6 cellular contexts compared by ENCODE assay signal in the genomic region with DNA sequence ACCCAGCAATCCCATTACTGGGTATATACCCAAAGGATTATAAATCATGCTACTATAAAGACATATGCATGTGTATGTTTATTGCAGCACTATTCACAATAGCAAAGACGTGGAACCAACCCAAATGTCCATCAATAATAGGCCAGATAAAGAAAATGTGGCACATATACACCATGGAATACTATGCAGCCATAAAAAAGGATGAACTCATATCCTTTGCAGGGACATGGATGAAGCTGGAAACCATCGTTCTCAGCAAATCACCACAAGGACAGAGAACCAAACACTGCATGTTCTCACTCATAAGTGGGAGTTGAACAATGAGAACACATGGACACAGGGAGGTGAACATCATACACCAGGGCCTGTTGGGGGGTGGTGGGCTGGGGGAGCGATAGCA.
A peak's percentile ranks its signal among the peaks of the same experiment; 100 is the strongest.
DNase-seq lines count a peak whose midpoint lies in the region; ATAC-seq, FAIRE-seq and TF ChIP-seq lines count a peak whose summit lies in the region.
"Not testable (repeated sequence)": the region's sequence is repeated elsewhere in the genome, so short reads cannot be mapped to it uniquely, and the experiment has no call there.

No MANE protein-coding gene starts in this region.

- not testable (repeated sequence) for FAIRE-seq in K562 (lab: Jason Lieb, UNC)

- in situ Hi-C loops in K562 (cut with MboI), result not testable (repeated sequence)

- H3K79me2 ChIP-seq in PC-3 (ENCODE audit: low read length); SK-N-SH (ENCODE audit: insufficient read depth); K562 (ENCODE audit: control insufficient read depth, insufficient read depth, low read length): not testable (repeated sequence)

- not testable (repeated sequence) for H2AFZ ChIP-seq in PC-3 (ENCODE audit: low read length); SK-N-SH (ENCODE audit: low read depth); K562 (ENCODE audit: low read depth, low read length)

- H3K27ac Mint-ChIP-seq in HFFc6 (peak overlapping the region; percentile 54), nephron (peak overlapping the region in 2 of 3 experiments; percentile 27 to 98)

- H3K27ac ChIP-seq in HEK293 (ENCODE audit: extremely low read depth, low read depth, low read length); K562 (ENCODE audit: extremely low read depth, low read depth, low read length): not testable (repeated sequence)
- peak overlapping the region; percentile 86 for H3K27ac ChIP-seq in PC-3 (ENCODE audit: low read length)
- peak overlapping the region in 1 of 2 experiments; percentile 94; a peak in 2 of 4 replicates for H3K27ac ChIP-seq in SK-N-SH (ENCODE audit: low read depth in 2 of 2, low read length in 1 of 2)

- H3K4me3 ChIP-seq in HEK293 (ENCODE audit: low read depth, low read length); PC-3 (ENCODE audit: low read length); SK-N-SH (ENCODE audit: low read depth in 2 of 2, low read length in 1 of 2); K562: not testable (repeated sequence)

- not testable (repeated sequence) for H3F3A ChIP-seq in PC-3 (ENCODE audit: low read length, unreplicated experiment)
- H3F3A ChIP-seq in SK-N-SH (replicated peaks; ENCODE audit: insufficient read depth), result peaks cover 49% of the 10 kb centered on the region

- CTCF ChIA-PET in HEK293 (lab: Yijun Ruan, JAX); PC-3 (lab: Charles Lee); SK-N-SH (lab: Yijun Ruan, JAX); K562 (lab: Yijun Ruan, JAX; ENCODE audit: low intra/inter-chr PET ratio): not testable (repeated sequence)

- not testable (repeated sequence) for TF ChIP-seq EP300 in SK-N-SH (IDR thresholded peaks at IDR 0.05; ENCODE audit: borderline replicate concordance in 1 of 2, low read depth in 1 of 2, low read length in 1 of 2); K562 (IDR thresholded peaks at IDR 0.05; ENCODE audit: low read length)

- BruUV-seq in PC-3 (replicated peaks; lab: Mats Ljungman, UMichigan); K562 (replicated peaks; lab: Mats Ljungman, UMichigan): not testable (repeated sequence)

- H3K27me3 Mint-ChIP-seq in HFFc6 (ENCODE audit: insufficient read depth); nephron (ENCODE audit: low read depth): not testable (repeated sequence)

- not testable (repeated sequence) for H3K4me1 ChIP-seq in HEK293 (ENCODE audit: control insufficient read depth, insufficient read depth, low read length); K562 (replicated peaks in 1 of 2; ENCODE audit: control insufficient read depth in 2 of 2, insufficient read depth in 2 of 2, low read length in 2 of 2)
- H3K4me1 ChIP-seq in PC-3 (ENCODE audit: insufficient read depth, low read length) (peaks cover 18% of the 10 kb centered on the region), SK-N-SH (ENCODE audit: control insufficient read depth in 1 of 2, insufficient read depth in 2 of 2, low read depth in 1 of 2, low read length in 1 of 2) (peaks cover 0 to 20% of the 10 kb centered on the region in 2 experiments; a peak in 2 of 4 replicates)

- DNase-seq in HFFc6; PC-3; SK-N-SH; K562 (ENCODE audit: extremely low read depth in 1 of 4, low spot score in 3 of 4): not testable (repeated sequence)

- not testable (repeated sequence) for H3K36me3 Mint-ChIP-seq in HFFc6 (ENCODE audit: low read depth); nephron (ENCODE audit: low read depth)

- intact Hi-C loops in PC-3 (cut with micrococcal nuclease); K562 (cut with micrococcal nuclease): not testable (repeated sequence)

- not testable (repeated sequence) for H3K27me3 ChIP-seq in PC-3 (ENCODE audit: low read length); SK-N-SH (ENCODE audit: insufficient read depth); K562 (ENCODE audit: control insufficient read depth in 2 of 2, insufficient read depth in 2 of 2, low read length in 2 of 2)

- not testable (repeated sequence) for TF ChIP-seq CTCF in HEK293 (tag by site-specific recombination; IDR thresholded peaks at IDR 0.05); HFFc6 (IDR thresholded peaks at IDR 0.05); PC-3 (conservative IDR thresholded peaks at IDR 0.05; ENCODE audit: low read depth, low read length); SK-N-SH (IDR thresholded peaks at IDR 0.05); K562 (IDR thresholded peaks at IDR 0.05 in 2 of 3, conservative IDR thresholded peaks at IDR 0.05 in 1 of 3; ENCODE audit: insufficient read depth in 2 of 3, low read depth in 1 of 3, low read length in 3 of 3); nephron (IDR thresholded peaks at IDR 0.05; ENCODE audit: unreplicated experiment in 3 of 3)

- H3K9me2 ChIP-seq in PC-3 (replicated peaks; ENCODE audit: low read length); SK-N-SH: not testable (repeated sequence)

- POLR2A ChIA-PET in HEK293 (lab: Yijun Ruan, JAX); PC-3 (lab: Charles Lee; ENCODE audit: unreplicated experiment); SK-N-SH (lab: Yijun Ruan, JAX); K562 (lab: Yijun Ruan, JAX): not testable (repeated sequence)

- H3K4me3 Mint-ChIP-seq in HFFc6, nephron: not testable (repeated sequence)

- H3K9ac ChIP-seq in PC-3 (ENCODE audit: low read length), result peak overlapping the region; percentile 41
- H3K9ac ChIP-seq in SK-N-SH, result peak overlapping the region; percentile 25; the same call in 1 of the 2 replicates
- H3K9ac ChIP-seq in K562 (ENCODE audit: insufficient read depth in 1 of 2, low read depth in 2 of 2, low read length in 2 of 2), result not testable (repeated sequence)

- TF ChIP-seq RAD21 in SK-N-SH (IDR thresholded peaks at IDR 0.05; ENCODE audit: low read length); K562 (CRISPR knock-in tag; conservative IDR thresholded peaks at IDR 0.05 in 1 of 2, IDR thresholded peaks at IDR 0.05 in 1 of 2): not testable (repeated sequence)

- WGBS in SK-N-SH (ENCODE audit: low lambda C conversion rate), result 67% methylated on average over 3 of the region's 3 CpGs
- 33% methylated on average over 3 of the region's 3 CpGs for WGBS in K562 (ENCODE audit: insufficient coverage, low coverage, missing lambda C conversion rate)

- not testable (repeated sequence) for H4K20me1 ChIP-seq in PC-3 (ENCODE audit: low read length); SK-N-SH (ENCODE audit: insufficient read depth); K562 (replicated peaks; ENCODE audit: control insufficient read depth, insufficient read depth, low read length)

- not testable (repeated sequence) for ATAC-seq in PC-3, K562

- H3K9me3 Mint-ChIP-seq in HFFc6, nephron: not testable (repeated sequence)

- H3K4me1 Mint-ChIP-seq in HFFc6 (ENCODE audit: low read depth) (peaks cover 32% of the 10 kb centered on the region), nephron (peaks cover 24% of the 10 kb centered on the region)

- not testable (repeated sequence) for H3K4me2 ChIP-seq in PC-3 (ENCODE audit: low read length); SK-N-SH; K562 (ENCODE audit: insufficient read depth, low read length)

- H3K9me1 ChIP-seq in K562 (ENCODE audit: control insufficient read depth, insufficient read depth, low read length), result not testable (repeated sequence)

- H3K9me3 ChIP-seq in HEK293 (ENCODE audit: control insufficient read depth, insufficient read depth, low read depth, low read length); PC-3 (ENCODE audit: low read length); SK-N-SH; K562 (replicated peaks; ENCODE audit: control insufficient read depth, insufficient read depth, low read depth, low read length): not testable (repeated sequence)

- not testable (repeated sequence) for H3K36me3 ChIP-seq in HEK293 (ENCODE audit: control insufficient read depth in 2 of 2, insufficient read depth in 1 of 2, low read length in 2 of 2); PC-3 (ENCODE audit: low read depth, low read length); SK-N-SH (replicated peaks in 1 of 2; ENCODE audit: control insufficient read depth in 1 of 2, insufficient read depth in 2 of 2, low read length in 1 of 2); K562 (ENCODE audit: control insufficient read depth, insufficient read depth, low read length)

- TF ChIP-seq POLR2A in K562 (conservative IDR thresholded peaks at IDR 0.05), result not testable (repeated sequence)

TF ChIP-seq in HEK293, 187 proteins besides CTCF, POLR2A, EP300 and RAD21:
- TF ChIP-seq ZNF146 (tag by site-specific recombination; IDR thresholded peaks at IDR 0.05), result peak; percentile 85

TF ChIP-seq in K562, 482 proteins besides CTCF, POLR2A, EP300 and RAD21:
- TF ChIP-seq ZNF146 (CRISPR knock-in tag; IDR thresholded peaks at IDR 0.05; ENCODE audit: unreplicated experiment), result peak; percentile 91
